In the genomic region with DNA sequence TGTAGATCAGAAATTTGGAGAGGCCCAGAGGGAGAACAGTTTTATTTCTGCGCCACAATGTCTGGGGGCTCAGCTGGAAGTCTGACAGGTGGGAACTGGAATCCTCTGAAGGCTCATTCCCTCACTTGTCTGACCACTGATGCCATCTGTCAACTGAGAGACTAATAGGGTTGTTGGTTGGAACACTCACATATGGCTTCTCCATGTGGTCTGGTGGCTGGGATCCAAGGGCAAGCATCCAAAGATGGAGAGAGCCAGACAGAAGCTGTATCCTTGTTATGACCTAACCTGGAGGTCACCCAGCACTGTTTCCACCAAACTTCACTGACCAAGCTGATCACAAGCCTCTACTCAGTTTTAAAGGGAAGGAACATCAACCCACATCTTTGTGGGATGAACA, we compare ENCODE assay signal across 19 cellular contexts.
A peak's percentile ranks its signal among the peaks of the same experiment; 100 is the strongest.
DNase-seq lines count a peak whose midpoint lies in the region; TF ChIP-seq lines count a peak whose summit lies in the region.
"Had no signal": no experiment of that assay in that cellular context is flagged by ENCODE, and none has a peak within 500 bp of the region (broad histone marks: within the 10 kb centered on the region; RNA-seq: fewer than 3 reads in every experiment).

No MANE protein-coding gene starts in this region.

- no peak overlapping the region for H3K4me3 ChIP-seq in MG63
- no peak overlapping the region for H3K4me3 ChIP-seq in sigmoid colon
- H3K4me3 ChIP-seq: coronary artery, SK-N-MC, suprapubic skin had no signal

- no peak for TF ChIP-seq EP300 in sigmoid colon (IDR thresholded peaks at IDR 0.05)

- peak; percentile 53 for DNase-seq in MG63
- peak; percentile 47 for DNase-seq in RPMI7951 (ENCODE audit: low read depth)
- peak; percentile 75 for DNase-seq in cardiac septum (ENCODE audit: low spot score)
- peak; percentile 80 for DNase-seq in sigmoid colon
- DNase-seq in RWPE1 (ENCODE audit: low spot score): no peak
- DNase-seq in H4 (ENCODE audit: low spot score): no peak
- no peak for DNase-seq in T-helper 9 cell
- no peak for DNase-seq in NCI-H1105 treated with DMSO at 0.1 percent for 48 hours (lab: John Stamatoyannopoulos, UW)
- DNase-seq: activated T-cell treated with anti-CD3 and anti-CD28 coated beads, Interleukin-2, amount 50 U/mL, for 48 hours; CD8-positive, alpha-beta T cell; DMS79 treated with DMSO at 0.1 percent for 48 hours; mesenchymal stem cell; NCI-H1048; NCI-H2081 treated with DMSO at 0.1 percent for 48 hours; NCI-H526; T1000 had no signal

- POLR2A ChIA-PET in RWPE1 (lab: Yijun Ruan, JAX; ENCODE audit: low non-redundant PET): no interaction called here

- TF ChIP-seq CTCF in sigmoid colon (IDR thresholded peaks at IDR 0.05) (no peak), RWPE1 (conservative IDR thresholded peaks at IDR 0.05; ENCODE audit: low read depth) (no peak)

- 93 to 97% methylated on average over 1 of the region's 1 CpG for WGBS in sigmoid colon, 2 donors

- H3K27me3 ChIP-seq in MG63: no peaks in the 10 kb centered on the region
- H3K27me3 ChIP-seq in sigmoid colon: no peaks in the 10 kb centered on the region
- H3K27me3 ChIP-seq: suprapubic skin had no signal

- H3K4me1 ChIP-seq in sigmoid colon: peaks cover 0 to 73% (median 37%) of the 10 kb centered on the region in 4 donors
- H3K4me1 ChIP-seq: suprapubic skin had no signal

- intact Hi-C loops in cardiac septum (cut with DNase I) (no loop called here), sigmoid colon (cut with DNase I) (loop anchor here (5.0 kb wide), 3 partner anchors 75 to 200 kb away; partner anchors contain the start of gene AKAP12)

- H3K27ac ChIP-seq in sigmoid colon: peak overlapping the region in 2 of 4 donors; percentile 48 to 68
- no peak overlapping the region for H3K27ac ChIP-seq in RWPE1
- H3K27ac ChIP-seq: coronary artery, SK-N-MC, suprapubic skin had no signal

- no peaks in the 10 kb centered on the region for H3K9me3 ChIP-seq in MG63
- H3K9me3 ChIP-seq in sigmoid colon: no peaks in the 10 kb centered on the region
- H3K9me3 ChIP-seq: suprapubic skin had no signal

- H3K36me3 ChIP-seq in MG63 (no peaks in the 10 kb centered on the region), sigmoid colon (no peaks in the 10 kb centered on the region)
- H3K36me3 ChIP-seq: suprapubic skin had no signal

- TF ChIP-seq POLR2A in sigmoid colon (IDR thresholded peaks at IDR 0.05): no peak

- CTCF ChIA-PET in RWPE1 (lab: Yijun Ruan, JAX): no interaction called here

Comparison
In these comparisons a context has a peak if more than half of its experiments do, and no peak if none do; other contexts are left out.
1. DNase-seq: peak in MG63 (single experiment), RPMI7951 (single experiment), cardiac septum (single experiment) and sigmoid colon (single experiment); none in RWPE1 (single experiment), H4 (single experiment), T-helper 9 cell (single experiment) and NCI-H1105 treated with DMSO at 0.1 percent for 48 hours (single experiment).